12 cellular contexts compared by ENCODE assay signal in the genomic region with DNA sequence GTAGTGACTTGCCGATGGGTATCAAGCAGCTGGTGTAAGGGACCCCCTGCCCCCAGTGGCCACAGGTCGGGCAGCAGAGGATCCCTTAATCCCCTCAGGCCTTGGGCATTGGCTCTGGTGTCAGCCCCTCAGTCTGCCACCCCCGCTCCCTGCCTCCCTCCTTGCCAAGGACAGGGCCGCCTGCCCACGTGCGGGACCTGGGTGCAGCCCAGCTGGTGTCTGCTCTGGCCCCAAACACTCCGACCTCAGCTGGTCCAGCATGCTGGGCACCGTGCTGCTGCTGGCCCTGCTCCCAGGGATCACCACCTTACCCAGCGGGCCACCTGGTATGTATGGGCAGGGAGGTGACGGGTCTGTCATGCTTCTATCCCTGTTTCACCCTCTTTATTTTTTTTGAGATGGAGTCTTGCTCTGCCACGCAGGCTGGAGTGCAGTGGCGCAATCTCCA. TPM values are rescaled to one million over a fixed set of nuclear protein-coding genes. Genes with fewer than 3 reads are reported as not detected.
DNase-seq lines count a peak whose midpoint lies in the region; ATAC-seq and TF ChIP-seq lines count a peak whose summit lies in the region.
"Had no signal": no experiment of that assay in that cellular context is flagged by ENCODE, and none has a peak within 500 bp of the region (broad histone marks: within the 10 kb centered on the region; RNA-seq: fewer than 3 reads in every experiment).

A gene (plus strand): TSS at position 233 of the 448 bp plus-strand sequence.

- no peak within 1 kb of the TSS for H3K27ac ChIP-seq in BLaER1 treated with 17β-estradiol and CSF1 and Interleukin-3, amounts not matched to agents 10 nM and 100 nM
- H3K27ac ChIP-seq in GM23338 (ENCODE audit: low read depth), result no peak within 1 kb of the TSS
- H3K27ac ChIP-seq in naive thymus-derived CD4-positive, alpha-beta T cell (ENCODE audit: low read depth, low read length), result no peak within 1 kb of the TSS
- H3K27ac ChIP-seq: body of pancreas had no signal

- no peaks in the 10 kb centered on the region for H3K9me2 ChIP-seq in GM23338 (ENCODE audit: insufficient read depth)

- peak within 1 kb of the TSS in 9 of 10 experiments; percentile 49 to 68 (median 56); a peak in 14 of 20 replicates for H3K4me3 ChIP-seq in BLaER1 treated with 17β-estradiol and CSF1 and Interleukin-3, amounts not matched to agents 10 nM and 100 nM
- H3K4me3 ChIP-seq in GM23338, result peak within 1 kb of the TSS; percentile 64
- H3K4me3 ChIP-seq in naive thymus-derived CD4-positive, alpha-beta T cell (ENCODE audit: low read length), result no peak within 1 kb of the TSS
- H3K4me3 ChIP-seq: body of pancreas, lung had no signal

- intact Hi-C loops in naive thymus-derived CD4-positive, alpha-beta T cell (cut with micrococcal nuclease), result loop anchor here in 1 of 2 donors (10.0 kb wide), 1 partner anchor 1800 kb away; a partner anchor contains a TSS

- H3K9me3 Mint-ChIP-seq in GM23338, result peaks cover 2% of the 10 kb centered on the region; the same call in 1 of the 3 replicates
- H3K9me3 Mint-ChIP-seq in activated T-helper 17 cell treated with anti-CD3 and anti-CD28 coated beads, Interleukin-2, amount 50 U/mL, for 72 hours, result no peaks in the 10 kb centered on the region
- H3K9me3 Mint-ChIP-seq in naive thymus-derived CD4-positive, alpha-beta T cell, result peaks cover 0 to 3% (median 0%) of the 10 kb centered on the region in 11 donors

- CTCF ChIA-PET in naive thymus-derived CD4-positive, alpha-beta T cell (lab: Charles Lee), result interaction anchor here (0.8 kb wide), 1 partner anchor 45 kb away, joined by 3 read pairs; no protein-coding TSS in a partner anchor

- H2AFZ ChIP-seq in GM23338, result no peak within 1 kb of the TSS

- no peak for DNase-seq in GM23338 (ENCODE audit: low spot score)
- peak in 1 of 9 donors; percentile 6 for DNase-seq in naive thymus-derived CD4-positive, alpha-beta T cell
- DNase-seq in NCI-H446 treated with DMSO at 0.1 percent for 48 hours (lab: John Stamatoyannopoulos, UW), result no peak
- no peak for DNase-seq in stimulated activated CD4-positive, alpha-beta T cell treated with anti-CD3 and anti-CD28 coated beads, Interleukin-2, amount 100 ng/mL, for 48 hours
- no peak for DNase-seq in stimulated activated naive CD4-positive, alpha-beta T cell treated with Interleukin-2 at 50 U/mL for 16 hours (lab: John Stamatoyannopoulos, UW)
- DNase-seq: foreskin fibroblast, MM.1S had no signal

- peaks cover 17% of the 10 kb centered on the region for H3K36me3 Mint-ChIP-seq in GM23338 (ENCODE audit: low read depth)
- peaks cover 20% of the 10 kb centered on the region for H3K36me3 Mint-ChIP-seq in activated T-helper 17 cell treated with anti-CD3 and anti-CD28 coated beads, Interleukin-2, amount 50 U/mL, for 72 hours (ENCODE audit: low read depth)
- H3K36me3 Mint-ChIP-seq in naive thymus-derived CD4-positive, alpha-beta T cell, result peaks cover 4 to 20% (median 8%) of the 10 kb centered on the region in 5 donors

- ATAC-seq in GM23338, result no peak
- ATAC-seq in activated T-helper 17 cell treated with anti-CD3 and anti-CD28 coated beads, Interleukin-2, amount 50 U/mL, for 72 hours (replicated peaks), result no peak
- ATAC-seq in naive thymus-derived CD4-positive, alpha-beta T cell, result no peak
- ATAC-seq in HG03139 (IDR thresholded peaks at IDR 0.05; ENCODE audit: unreplicated experiment), result no peak
- ATAC-seq: body of pancreas had no signal

- H3F3A ChIP-seq in GM23338 (replicated peaks; ENCODE audit: low read depth), result peaks cover 13% of the 10 kb centered on the region; the same call in 1 of the 2 replicates

- H3K9ac ChIP-seq in BLaER1 treated with 17β-estradiol and CSF1 and Interleukin-3, amounts not matched to agents 10 nM and 100 nM, result peak within 1 kb of the TSS in 4 of 11 experiments; percentile 38 to 66 (median 62); a peak in 5 of 22 replicates

- H3K36me3 ChIP-seq in BLaER1 treated with 17β-estradiol and CSF1 and Interleukin-3, amounts not matched to agents 10 nM and 100 nM, result peaks cover 20 to 49% (median 30%) of the 10 kb centered on the region in 11 experiments
- H3K36me3 ChIP-seq in GM23338 (ENCODE audit: insufficient read depth), result no peaks in the 10 kb centered on the region
- peaks cover 0 to 35% (median 0%) of the 10 kb centered on the region in 3 experiments for H3K36me3 ChIP-seq in naive thymus-derived CD4-positive, alpha-beta T cell (ENCODE audit: control insufficient read depth in 2 of 3, insufficient read depth in 3 of 3, low read length in 3 of 3)

- H3K27me3 Mint-ChIP-seq in GM23338 (ENCODE audit: insufficient read depth, low read depth, poor library complexity), result peaks cover 48% of the 10 kb centered on the region
- H3K27me3 Mint-ChIP-seq in activated T-helper 17 cell treated with anti-CD3 and anti-CD28 coated beads, Interleukin-2, amount 50 U/mL, for 72 hours, result peaks cover 3% of the 10 kb centered on the region
- H3K27me3 Mint-ChIP-seq in naive thymus-derived CD4-positive, alpha-beta T cell, result peaks cover 7 to 28% (median 10%) of the 10 kb centered on the region in 5 donors

- H3K4me2 ChIP-seq in BLaER1 treated with 17β-estradiol and CSF1 and Interleukin-3, amounts not matched to agents 10 nM and 100 nM, result peak within 1 kb of the TSS; percentile 85 to 100 (median 90)
- peak within 1 kb of the TSS; percentile 91 for H3K4me2 ChIP-seq in GM23338

- peak within 1 kb of the TSS; percentile 58 for H3K4me3 Mint-ChIP-seq in GM23338
- H3K4me3 Mint-ChIP-seq in activated T-helper 17 cell treated with anti-CD3 and anti-CD28 coated beads, Interleukin-2, amount 50 U/mL, for 72 hours, result peak within 1 kb of the TSS; percentile 59
- peak within 1 kb of the TSS; percentile 50 to 77 (median 68) for H3K4me3 Mint-ChIP-seq in naive thymus-derived CD4-positive, alpha-beta T cell

- H4K20me1 ChIP-seq in BLaER1 treated with 17β-estradiol and CSF1 and Interleukin-3, amounts not matched to agents 10 nM and 100 nM, result peaks cover 51 to 98% (median 86%) of the 10 kb centered on the region in 11 experiments
- H4K20me1 ChIP-seq in GM23338 (replicated peaks; ENCODE audit: insufficient read depth), result peaks cover 5% of the 10 kb centered on the region; the same call in 1 of the 2 replicates

- H3K4me1 Mint-ChIP-seq in GM23338, result peaks cover 8% of the 10 kb centered on the region
- peaks cover 2% of the 10 kb centered on the region for H3K4me1 Mint-ChIP-seq in activated T-helper 17 cell treated with anti-CD3 and anti-CD28 coated beads, Interleukin-2, amount 50 U/mL, for 72 hours
- H3K4me1 Mint-ChIP-seq in naive thymus-derived CD4-positive, alpha-beta T cell, result peaks cover 3 to 25% (median 19%) of the 10 kb centered on the region in 7 donors

- H3K9me3 ChIP-seq in BLaER1 treated with 17β-estradiol and CSF1 and Interleukin-3, amounts not matched to agents 10 nM and 100 nM (replicated peaks in 1 of 11), result no peaks in the 10 kb centered on the region
- H3K9me3 ChIP-seq in naive thymus-derived CD4-positive, alpha-beta T cell (ENCODE audit: control insufficient read depth in 2 of 3, low read length in 3 of 3), result no peaks in the 10 kb centered on the region
- H3K9me3 ChIP-seq: body of pancreas had no signal

- H3K79me2 ChIP-seq in GM23338 (replicated peaks; ENCODE audit: insufficient read depth), result no peaks in the 10 kb centered on the region

- no peak for TF ChIP-seq CTCF in GM23338 (conservative IDR thresholded peaks at IDR 0.05; ENCODE audit: low read depth in 2 of 2)

- peaks cover 68 to 79% (median 71%) of the 10 kb centered on the region in 11 experiments for H3K27me3 ChIP-seq in BLaER1 treated with 17β-estradiol and CSF1 and Interleukin-3, amounts not matched to agents 10 nM and 100 nM
- peaks cover 57% of the 10 kb centered on the region for H3K27me3 ChIP-seq in GM23338 (ENCODE audit: insufficient read depth)
- peaks cover 3 to 20% of the 10 kb centered on the region in 2 donors for H3K27me3 ChIP-seq in naive thymus-derived CD4-positive, alpha-beta T cell (ENCODE audit: control insufficient read depth in 2 of 2, insufficient read depth in 2 of 2, low read length in 2 of 2)

- H3K4me1 ChIP-seq in BLaER1 treated with 17β-estradiol and CSF1 and Interleukin-3, amounts not matched to agents 10 nM and 100 nM, result peaks cover 53 to 88% (median 76%) of the 10 kb centered on the region in 10 experiments
- H3K4me1 ChIP-seq in GM23338 (ENCODE audit: insufficient read depth), result no peaks in the 10 kb centered on the region; the same call in 1 of the 2 replicates
- H3K4me1 ChIP-seq in naive thymus-derived CD4-positive, alpha-beta T cell (ENCODE audit: control insufficient read depth in 2 of 2, insufficient read depth in 2 of 2, low read length in 2 of 2), result peaks cover 11 to 17% of the 10 kb centered on the region in 2 donors

- POLR2A ChIA-PET in naive thymus-derived CD4-positive, alpha-beta T cell (lab: Charles Lee), result interaction anchor here (0.8 kb wide), 1 partner anchor 10 kb away, joined by 4 read pairs; no protein-coding TSS in a partner anchor

- no peak within 1 kb of the TSS for H3K27ac Mint-ChIP-seq in GM23338
- H3K27ac Mint-ChIP-seq in activated T-helper 17 cell treated with anti-CD3 and anti-CD28 coated beads, Interleukin-2, amount 50 U/mL, for 72 hours, result no peak within 1 kb of the TSS
- H3K27ac Mint-ChIP-seq in naive thymus-derived CD4-positive, alpha-beta T cell, result peak within 1 kb of the TSS in 2 of 9 donors; percentile 43 to 45

TF ChIP-seq in GM23338, 12 proteins besides CTCF, POLR2A, EP300 and RAD21 (continues in another document):
- no peak for TF ChIP-seq EZH2 (IDR thresholded peaks at IDR 0.05; ENCODE audit: low read depth, unreplicated experiment)
- TF ChIP-seq, protein P1, sequence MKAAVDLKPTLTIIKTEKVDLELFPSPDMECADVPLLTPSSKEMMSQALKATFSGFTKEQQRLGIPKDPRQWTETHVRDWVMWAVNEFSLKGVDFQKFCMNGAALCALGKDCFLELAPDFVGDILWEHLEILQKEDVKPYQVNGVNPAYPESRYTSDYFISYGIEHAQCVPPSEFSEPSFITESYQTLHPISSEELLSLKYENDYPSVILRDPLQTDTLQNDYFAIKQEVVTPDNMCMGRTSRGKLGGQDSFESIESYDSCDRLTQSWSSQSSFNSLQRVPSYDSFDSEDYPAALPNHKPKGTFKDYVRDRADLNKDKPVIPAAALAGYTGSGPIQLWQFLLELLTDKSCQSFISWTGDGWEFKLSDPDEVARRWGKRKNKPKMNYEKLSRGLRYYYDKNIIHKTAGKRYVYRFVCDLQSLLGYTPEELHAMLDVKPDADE (IDR thresholded peaks at IDR 0.05), result no peak
- TF ChIP-seq EZH2phosphoT487 (IDR thresholded peaks at IDR 0.05; ENCODE audit: unreplicated experiment), result no peak

RNA-seq across cellular contexts. Expression of the gene that starts here (rescaled TPM):
- 1.7 and 5.6 TPM in 2 replicates for total RNA-seq in GM23338 (2014; rRNA removed; shearing (Covaris generic))
- 6.2 and 7.0 TPM in 2 replicates for polyA plus RNA-seq in GM23338 (2016; fragmentation: Nextera tagmentation; extraction: Ambion mirVana)
- 1 to 10 TPM; 3.7 to 7.6 TPM for total RNA-seq in activated T-helper 17 cell treated with anti-CD3 and anti-CD28 coated beads, Interleukin-2, amount 50 U/mL, for 72 hours
- 1 to 10 TPM in 4 of 5 experiments, under 1 TPM in 1; 0.27 to 4.0 (median 1.6) TPM for total RNA-seq in naive thymus-derived CD4-positive, alpha-beta T cell
- not detected for polyA plus RNA-seq in naive thymus-derived CD4-positive, alpha-beta T cell
